20 cellular contexts compared by ENCODE assay signal in genomic region chr5:163310992-163311391, GRCh38.
DNase-seq lines count a peak whose midpoint lies in the region; ATAC-seq, FAIRE-seq and TF ChIP-seq lines count a peak whose summit lies in the region.
"Had no signal": no experiment of that assay in that cellular context is flagged by ENCODE, and none has a peak within 500 bp of the region (broad histone marks: within the 10 kb centered on the region; RNA-seq: fewer than 3 reads in every experiment).

No MANE protein-coding gene starts in this region.

- peak overlapping the region in 7 of 11 experiments; percentile 14 to 65 (median 51); a peak in 14 of 22 replicates for H3K4me2 ChIP-seq in BLaER1 treated with 17β-estradiol and CSF1 and Interleukin-3, amounts not matched to agents 10 nM and 100 nM
- peak overlapping the region; percentile 40; the same call in 1 of the 2 replicates for H3K4me2 ChIP-seq in MM.1S (ENCODE audit: low read depth, low read length)
- no peak overlapping the region for H3K4me2 ChIP-seq in HepG2 (ENCODE audit: low read depth, low read length)

- peak; percentile 58 for ATAC-seq in GM19324 (IDR thresholded peaks at IDR 0.05; ENCODE audit: low FRiP score, unreplicated experiment)
- no peak for ATAC-seq in HepG2
- no peak for ATAC-seq in left ventricle myocardium superior
- ATAC-seq: CD8-positive, alpha-beta T cell; Panc1; Right ventricle myocardium inferior had no signal

- TF ChIP-seq POLR2A in HepG2 (IDR thresholded peaks at IDR 0.05; ENCODE audit: insufficient read depth in 1 of 2, low read depth in 2 of 2, low read length in 2 of 2), result no peak

- H3K27ac Mint-ChIP-seq in CD14-positive monocyte, result peak overlapping the region in 5 of 7 donors; percentile 19 to 92 (median 76)
- H3K27ac Mint-ChIP-seq: CD8-positive, alpha-beta T cell had no signal

- in situ Hi-C loops in HepG2 (cut with HindIII; ENCODE audit: extremely low pct_ligation_motif_present, low pct_unique_long_range_greater_than_20kb), result no loop called here

- H3K4me1 ChIP-seq in BLaER1 treated with 17β-estradiol and CSF1 and Interleukin-3, amounts not matched to agents 10 nM and 100 nM, result peaks cover 0 to 38% (median 27%) of the 10 kb centered on the region in 10 experiments; a peak in 13 of 20 replicates
- H3K4me1 ChIP-seq in MM.1S (ENCODE audit: low read length) (peaks cover 35% of the 10 kb centered on the region), HepG2 (ENCODE audit: insufficient read depth, low read length) (no peaks in the 10 kb centered on the region)
- H3K4me1 ChIP-seq: BE2C had no signal

- H3K79me2 ChIP-seq in MM.1S (ENCODE audit: low read length) (no peaks in the 10 kb centered on the region), HepG2 (ENCODE audit: insufficient read depth, low read length) (no peaks in the 10 kb centered on the region)

- H4K20me1 ChIP-seq in BLaER1 treated with 17β-estradiol and CSF1 and Interleukin-3, amounts not matched to agents 10 nM and 100 nM, result no peaks in the 10 kb centered on the region
- H4K20me1 ChIP-seq in MM.1S (ENCODE audit: insufficient read depth, low read length) (no peaks in the 10 kb centered on the region), HepG2 (ENCODE audit: insufficient read depth, low read length) (no peaks in the 10 kb centered on the region)

- H3K36me3 ChIP-seq in BLaER1 treated with 17β-estradiol and CSF1 and Interleukin-3, amounts not matched to agents 10 nM and 100 nM, result peaks cover 0 to 4% (median 0%) of the 10 kb centered on the region in 11 experiments; a peak in 2 of 22 replicates
- no peaks in the 10 kb centered on the region for H3K36me3 ChIP-seq in MM.1S (replicated peaks; ENCODE audit: insufficient read depth, low read length)
- no peaks in the 10 kb centered on the region for H3K36me3 ChIP-seq in HepG2 (replicated peaks in 1 of 2; ENCODE audit: control insufficient read depth in 1 of 2, insufficient read depth in 2 of 2, low read length in 2 of 2)
- H3K36me3 ChIP-seq: BE2C had no signal

- H3K4me1 Mint-ChIP-seq in CD14-positive monocyte, result peaks cover 33% of the 10 kb centered on the region

- no peak for TF ChIP-seq RAD21 in HepG2 (CRISPR knock-in tag; IDR thresholded peaks at IDR 0.05)

- H3K27me3 ChIP-seq in BLaER1 treated with 17β-estradiol and CSF1 and Interleukin-3, amounts not matched to agents 10 nM and 100 nM, result no peaks in the 10 kb centered on the region
- H3K27me3 ChIP-seq in MM.1S (replicated peaks; ENCODE audit: insufficient read depth, low read length) (no peaks in the 10 kb centered on the region), HepG2 (ENCODE audit: control insufficient read depth in 1 of 2, insufficient read depth in 2 of 2, low read length in 2 of 2) (no peaks in the 10 kb centered on the region)
- H3K27me3 ChIP-seq: BE2C had no signal

- no peaks in the 10 kb centered on the region for H3K27me3 Mint-ChIP-seq in CD14-positive monocyte (ENCODE audit: low read depth in 3 of 3)

- TF ChIP-seq EP300 in HepG2 (IDR thresholded peaks at IDR 0.05; ENCODE audit: low read depth in 2 of 2, low read length in 2 of 2) (no peak), HepG2 (CRISPR knock-in tag; IDR thresholded peaks at IDR 0.05; ENCODE audit: borderline replicate concordance) (no peak)

- H2AFZ ChIP-seq in MM.1S (ENCODE audit: low read length) (0 out of 2 replicates have a peak overlapping the region, but pooled peaks have one; percentile 6), HepG2 (ENCODE audit: low read length) (no peak overlapping the region)

- intact Hi-C loops in CD14-positive monocyte (cut with micrococcal nuclease), result no loop called here
- intact Hi-C loops in HepG2 (cut with micrococcal nuclease; ENCODE audit: unreplicated experiment), result no loop called here
- intact Hi-C loops in left ventricle myocardium superior (cut with micrococcal nuclease), result no loop called here

- peak overlapping the region in 1 of 2 donors; percentile 7 for H3K4me3 Mint-ChIP-seq in CD14-positive monocyte
- H3K4me3 Mint-ChIP-seq: CD8-positive, alpha-beta T cell had no signal

- POLR2A ChIA-PET in HepG2 (lab: Yijun Ruan, JAX), result no interaction called here

- peaks cover 37 to 55% (median 49%) of the 10 kb centered on the region in 7 donors for H3K9me3 Mint-ChIP-seq in CD14-positive monocyte

- H3K9ac ChIP-seq in BLaER1 treated with 17β-estradiol and CSF1 and Interleukin-3, amounts not matched to agents 10 nM and 100 nM, result no peak overlapping the region
- H3K9ac ChIP-seq in MM.1S (ENCODE audit: low read length) (no peak overlapping the region), HepG2 (ENCODE audit: insufficient read depth, low read depth, low read length) (no peak overlapping the region)

- no TSS peak for BruUV-seq in HepG2 (replicated peaks; lab: Mats Ljungman, UMichigan)

- no peak for DNase-seq in CD14-positive monocyte (ENCODE audit: low spot score)
- DNase-seq in MM.1S, result peak; percentile 62
- no peak for DNase-seq in HepG2 (ENCODE audit: low spot score)
- no peak for DNase-seq in left ventricle myocardium superior
- DNase-seq in NCI-H2029 (lab: John Stamatoyannopoulos, UW), result no peak
- DNase-seq: BE2C; CD8-positive, alpha-beta T cell; DMS79; KG1; NCI-H1092; NCI-H146; NCI-H2081 treated with DMSO at 0.1 percent for 48 hours; NCI-H510A treated with DMSO at 0.1 percent for 48 hours; NCI-H82 had no signal

- TF ChIP-seq CTCF in CD14-positive monocyte (IDR thresholded peaks at IDR 0.05) (no peak), MM.1S (IDR thresholded peaks at IDR 0.05; ENCODE audit: low read length) (no peak), HepG2 (CRISPR knock-in tag; IDR thresholded peaks at IDR 0.05) (no peak)

- no peak for FAIRE-seq in HepG2 (lab: Jason Lieb, UNC)
- FAIRE-seq: D721Med, GM12891 had no signal

- peaks cover 29 to 59% (median 41%) of the 10 kb centered on the region in 11 experiments for H3K9me3 ChIP-seq in BLaER1 treated with 17β-estradiol and CSF1 and Interleukin-3, amounts not matched to agents 10 nM and 100 nM (replicated peaks in 1 of 11)
- H3K9me3 ChIP-seq in MM.1S (replicated peaks; ENCODE audit: insufficient read depth, low read length) (no peaks in the 10 kb centered on the region), HepG2 (ENCODE audit: low read length) (no peaks in the 10 kb centered on the region)
- H3K9me3 ChIP-seq: BE2C had no signal

- no peaks in the 10 kb centered on the region for H3K9me2 ChIP-seq in MM.1S (replicated peaks; ENCODE audit: insufficient read depth, low read length)

- 0% methylated on average over 1 of the region's 1 CpG for WGBS in HepG2 (ENCODE audit: low lambda C conversion rate)

- H3K36me3 Mint-ChIP-seq in CD14-positive monocyte, result peaks cover 9 to 15% of the 10 kb centered on the region in 2 donors
- H3K36me3 Mint-ChIP-seq: CD8-positive, alpha-beta T cell had no signal

- H3K27ac ChIP-seq in BLaER1 treated with 17β-estradiol and CSF1 and Interleukin-3, amounts not matched to agents 10 nM and 100 nM, result peak overlapping the region in 6 of 11 experiments; percentile 17 to 71 (median 54); a peak in 10 of 22 replicates
- peak overlapping the region; percentile 71 for H3K27ac ChIP-seq in MM.1S (ENCODE audit: low read length)
- no peak overlapping the region for H3K27ac ChIP-seq in HepG2 (ENCODE audit: extremely low read length, insufficient read depth, low read length)

- CTCF ChIA-PET in HepG2 (lab: Yijun Ruan, JAX; ENCODE audit: low intra/inter-chr PET ratio, low total read pairs), result no interaction called here

- H3K4me3 ChIP-seq in BLaER1 treated with 17β-estradiol and CSF1 and Interleukin-3, amounts not matched to agents 10 nM and 100 nM, result peak overlapping the region in 3 of 10 experiments; percentile 4 to 34 (median 32); a peak in 2 of 20 replicates
- no peak overlapping the region for H3K4me3 ChIP-seq in MM.1S (ENCODE audit: low read length)
- no peak overlapping the region for H3K4me3 ChIP-seq in HepG2 (replicated peaks in 1 of 3; ENCODE audit: insufficient read depth in 1 of 3, low read depth in 2 of 3, low read length in 3 of 3)

- peaks cover 10% of the 10 kb centered on the region for H3F3A ChIP-seq in MM.1S (ENCODE audit: insufficient read depth, low read length)

TF ChIP-seq in HepG2, 621 proteins besides CTCF, POLR2A, EP300 and RAD21:
- TF ChIP-seq CREBL2 (CRISPR knock-in tag; IDR thresholded peaks at IDR 0.05; ENCODE audit: borderline replicate concordance) (no peak), SP5 (CRISPR knock-in tag; IDR thresholded peaks at IDR 0.05; ENCODE audit: borderline replicate concordance, low read depth) (no peak)
